ENCODE assay signal across 12 cellular contexts in genomic region chr2:219448776-219449476, GRCh38. TPM values are rescaled to one million over a fixed set of nuclear protein-coding genes. Genes with fewer than 3 reads are reported as not detected.
DNase-seq lines count a peak whose midpoint lies in the region; ATAC-seq lines count a peak whose summit lies in the region.
"Had no signal": no experiment of that assay in that cellular context is flagged by ENCODE, and none has a peak within 500 bp of the region (broad histone marks: within the 10 kb centered on the region; RNA-seq: fewer than 3 reads in every experiment).

No MANE protein-coding gene starts in this region.

- H3K9me3 Mint-ChIP-seq in T-cell = no peaks in the 10 kb centered on the region
- no peaks in the 10 kb centered on the region for H3K9me3 Mint-ChIP-seq in activated T-helper 1 cell treated with anti-CD3 and anti-CD28 coated beads, Interleukin-12 subunit alpha, Interleukin-12 subunit beta, Interleukin-2, Interleukin-4 antibody, amounts not matched to agents 30 ng/mL and 10 ng/mL and 1 ng/mL, durations not matched to agents 14 hours and 24 hours and 36 hours
- H3K9me3 Mint-ChIP-seq: activated naive CD4-positive, alpha-beta T cell treated with anti-CD3 and anti-CD28 coated beads for 36 hours had no signal

- peak overlapping the region in 2 of 3 donors; percentile 17 to 51 for H3K4me3 Mint-ChIP-seq in T-cell
- no peak overlapping the region for H3K4me3 Mint-ChIP-seq in activated T-helper 1 cell treated with anti-CD3 and anti-CD28 coated beads, Interleukin-12 subunit alpha, Interleukin-12 subunit beta, Interleukin-2, Interleukin-4 antibody, amounts not matched to agents 30 ng/mL and 10 ng/mL and 1 ng/mL, durations not matched to agents 14 hours and 24 hours and 36 hours
- H3K4me3 Mint-ChIP-seq: activated naive CD4-positive, alpha-beta T cell treated with anti-CD3 and anti-CD28 coated beads for 36 hours had no signal

- no peak overlapping the region for H3K27ac Mint-ChIP-seq in T-cell
- H3K27ac Mint-ChIP-seq in activated T-helper 1 cell treated with anti-CD3 and anti-CD28 coated beads, Interleukin-12 subunit alpha, Interleukin-12 subunit beta, Interleukin-2, Interleukin-4 antibody, amounts not matched to agents 30 ng/mL and 10 ng/mL and 1 ng/mL, durations not matched to agents 14 hours and 24 hours and 36 hours = no peak overlapping the region
- H3K27ac Mint-ChIP-seq: activated naive CD4-positive, alpha-beta T cell treated with anti-CD3 and anti-CD28 coated beads for 36 hours had no signal

- H3K27me3 Mint-ChIP-seq in T-cell = peaks cover 6 to 39% of the 10 kb centered on the region in 2 donors
- peaks cover 45% of the 10 kb centered on the region for H3K27me3 Mint-ChIP-seq in activated T-helper 1 cell treated with anti-CD3 and anti-CD28 coated beads, Interleukin-12 subunit alpha, Interleukin-12 subunit beta, Interleukin-2, Interleukin-4 antibody, amounts not matched to agents 30 ng/mL and 10 ng/mL and 1 ng/mL, durations not matched to agents 14 hours and 24 hours and 36 hours (ENCODE audit: insufficient read depth)

- POLR2A ChIA-PET in T-cell (lab: Charles Lee) = no interaction called here

- no peaks in the 10 kb centered on the region for H3K36me3 Mint-ChIP-seq in T-cell
- H3K36me3 Mint-ChIP-seq in activated T-helper 1 cell treated with anti-CD3 and anti-CD28 coated beads, Interleukin-12 subunit alpha, Interleukin-12 subunit beta, Interleukin-2, Interleukin-4 antibody, amounts not matched to agents 30 ng/mL and 10 ng/mL and 1 ng/mL, durations not matched to agents 14 hours and 24 hours and 36 hours (ENCODE audit: low read depth) = no peaks in the 10 kb centered on the region

- ATAC-seq in T-cell (replicated peaks in 1 of 4) = peak; percentile 60 to 72 (median 63)
- ATAC-seq in GM21737 (IDR thresholded peaks at IDR 0.05; ENCODE audit: unreplicated experiment) = no peak
- ATAC-seq: foreskin keratinocyte, left ventricle myocardium superior had no signal

- H3K4me1 Mint-ChIP-seq in T-cell = peaks cover 6 to 25% (median 22%) of the 10 kb centered on the region in 3 donors
- H3K4me1 Mint-ChIP-seq in activated T-helper 1 cell treated with anti-CD3 and anti-CD28 coated beads, Interleukin-12 subunit alpha, Interleukin-12 subunit beta, Interleukin-2, Interleukin-4 antibody, amounts not matched to agents 30 ng/mL and 10 ng/mL and 1 ng/mL, durations not matched to agents 14 hours and 24 hours and 36 hours (ENCODE audit: low read depth) = no peaks in the 10 kb centered on the region

- CTCF ChIA-PET in T-cell (lab: Charles Lee) = interaction anchor here in 1 of 2 donors (1.2 kb wide), 1 partner anchor 92 kb away, joined by 3 read pairs; no protein-coding TSS in a partner anchor

- intact Hi-C loops in activated T-helper 1 cell treated with anti-CD3 and anti-CD28 coated beads, Interleukin-12 subunit alpha, Interleukin-12 subunit beta, Interleukin-2, Interleukin-4 antibody, amounts not matched to agents 30 ng/mL and 10 ng/mL and 1 ng/mL, durations not matched to agents 14 hours and 24 hours and 36 hours (cut with micrococcal nuclease) = no loop called here

- DNase-seq in T-cell (peak in 4 of 34 experiments; percentile 15 to 34 (median 22)), ecto neural progenitor cell (ENCODE audit: low spot score) (peak; percentile 80), retina (peak; percentile 64), anterior cingulate cortex (lab: John Stamatoyannopoulos, UW) (no peak)
- no peak for DNase-seq in activated T-helper 1 cell treated with anti-CD3 and anti-CD28 coated beads, Interleukin-12 subunit alpha, Interleukin-12 subunit beta, Interleukin-2, Interleukin-4 antibody, amounts not matched to agents 30 ng/mL and 10 ng/mL and 1 ng/mL, durations not matched to agents 14 hours and 24 hours and 36 hours (ENCODE audit: low spot score)
- DNase-seq: activated naive CD4-positive, alpha-beta T cell treated with anti-CD3 and anti-CD28 coated beads for 36 hours; COR-L47; foreskin keratinocyte; left ventricle myocardium superior; MG63; testis had no signal

RNA-seq across cellular contexts. Expression of gene SPEG, which starts 14.3 kb away (rescaled TPM):
- total RNA-seq in T-cell = 10 to 100 TPM; 13.8 to 23.9 (median 18.9) TPM
- 0.13 TPM in 1 of 2 replicates, not detected in the other for total RNA-seq in activated T-helper 1 cell treated with anti-CD3 and anti-CD28 coated beads, Interleukin-12 subunit alpha, Interleukin-12 subunit beta, Interleukin-2, Interleukin-4 antibody, amounts not matched to agents 30 ng/mL and 10 ng/mL and 1 ng/mL, durations not matched to agents 14 hours and 24 hours and 36 hours

RNA-seq across cellular contexts. Expression of gene DES, which starts 30.7 kb away (rescaled TPM):
- total RNA-seq in T-cell = 1 to 10 TPM in 2 of 5 donors, under 1 TPM in 1, not detected in 2; 0.98 to 1.3 (median 1.3) TPM
- total RNA-seq in activated T-helper 1 cell treated with anti-CD3 and anti-CD28 coated beads, Interleukin-12 subunit alpha, Interleukin-12 subunit beta, Interleukin-2, Interleukin-4 antibody, amounts not matched to agents 30 ng/mL and 10 ng/mL and 1 ng/mL, durations not matched to agents 14 hours and 24 hours and 36 hours = not detected in 2 replicates
- total RNA-seq: activated naive CD4-positive, alpha-beta T cell treated with anti-CD3 and anti-CD28 coated beads for 36 hours; foreskin keratinocyte had no signal

RNA-seq across cellular contexts. Expression of gene GMPPA, which starts 49.8 kb away (rescaled TPM):
- total RNA-seq in T-cell = 10 to 100 TPM; 20.6 to 47.7 (median 41.3) TPM
- total RNA-seq in activated T-helper 1 cell treated with anti-CD3 and anti-CD28 coated beads, Interleukin-12 subunit alpha, Interleukin-12 subunit beta, Interleukin-2, Interleukin-4 antibody, amounts not matched to agents 30 ng/mL and 10 ng/mL and 1 ng/mL, durations not matched to agents 14 hours and 24 hours and 36 hours = 41.3 and 50.3 TPM in 2 replicates

Comparison
In these comparisons a context has a peak if more than half of its experiments do, and no peak if none do; other contexts are left out.
1. DNase-seq: peak in ecto neural progenitor cell (single experiment) and retina (single experiment); none in anterior cingulate cortex (0 of 58) and activated T-helper 1 cell treated with anti-CD3 and anti-CD28 coated beads, Interleukin-12 subunit alpha, Interleukin-12 subunit beta, Interleukin-2, Interleukin-4 antibody, amounts not matched to agents 30 ng/mL and 10 ng/mL and 1 ng/mL, durations not matched to agents 14 hours and 24 hours and 36 hours (single experiment).
2. RNA of gene SPEG, which starts 14.3 kb away (total RNA-seq): 13.8 to 23.9 TPM in T-cell; 0.13 TPM in activated T-helper 1 cell treated with anti-CD3 and anti-CD28 coated beads, Interleukin-12 subunit alpha, Interleukin-12 subunit beta, Interleukin-2, Interleukin-4 antibody, amounts not matched to agents 30 ng/mL and 10 ng/mL and 1 ng/mL, durations not matched to agents 14 hours and 24 hours and 36 hours; every median in the first group is over 10 times any median in the second.